8 cellular contexts compared by ENCODE assay signal in the genomic region with DNA sequence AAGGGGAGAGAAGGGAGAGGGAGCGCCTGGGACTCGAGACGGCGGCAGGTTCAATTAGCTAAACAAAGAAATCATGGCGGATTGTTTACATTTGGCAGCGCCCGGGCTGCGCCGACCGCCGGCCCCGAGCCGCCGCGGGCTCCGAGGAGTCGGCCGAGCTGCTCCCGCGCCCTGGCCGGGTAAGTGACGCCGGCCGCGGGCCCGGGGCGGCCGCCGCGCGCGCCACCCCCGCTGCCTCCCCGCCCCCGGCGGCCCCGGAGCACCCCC.
DNase-seq lines count a peak whose midpoint lies in the region; ATAC-seq and TF ChIP-seq lines count a peak whose summit lies in the region.

No MANE protein-coding gene starts in this region.

- no peaks in the 10 kb centered on the region for H3K9me3 ChIP-seq in esophagus muscularis mucosa

- no peaks in the 10 kb centered on the region for H3K36me3 ChIP-seq in esophagus muscularis mucosa

- intact Hi-C loops in esophagus muscularis mucosa (cut with DNase I) = no loop called here

- TF ChIP-seq EP300 in esophagus muscularis mucosa (IDR thresholded peaks at IDR 0.05) = no peak

- peaks cover 0 to 38% (median 6%) of the 10 kb centered on the region in 4 donors for H3K27me3 ChIP-seq in esophagus muscularis mucosa

- H3K4me3 ChIP-seq in esophagus muscularis mucosa = peak overlapping the region; percentile 37 to 47 (median 43)
- H3K4me3 ChIP-seq in retinal pigment epithelial cell (ENCODE audit: low read length) = peak overlapping the region; percentile 85

- TF ChIP-seq POLR2A in esophagus muscularis mucosa (IDR thresholded peaks at IDR 0.05; ENCODE audit: low read depth) = no peak

- H3K4me1 ChIP-seq in esophagus muscularis mucosa = peaks cover 9 to 18% (median 16%) of the 10 kb centered on the region in 4 donors

- ATAC-seq in HG02798 (IDR thresholded peaks at IDR 0.05; ENCODE audit: poor library complexity, unreplicated experiment) (peak; percentile 39), HG02840 (IDR thresholded peaks at IDR 0.05; ENCODE audit: low FRiP score, unreplicated experiment) (no peak)

- in situ Hi-C loops in G401 (cut with HindIII; ENCODE audit: low sequenced_read_pairs) = no loop called here

- TF ChIP-seq CTCF in esophagus muscularis mucosa (IDR thresholded peaks at IDR 0.05) (no peak), retinal pigment epithelial cell (conservative IDR thresholded peaks at IDR 0.05; ENCODE audit: low read depth, low read length) (no peak)

- no peak overlapping the region for H3K27ac ChIP-seq in esophagus muscularis mucosa (replicated peaks in 1 of 4)

- 0% methylated on average over 12 of the region's 37 CpGs for WGBS in esophagus muscularis mucosa

- DNase-seq in ELF-1 (ENCODE audit: low read depth, low spot score) (peak; percentile 70), OCI-M1 (lab: John Stamatoyannopoulos, UW) (peak; percentile 31), esophagus muscularis mucosa (ENCODE audit: extremely low spot score) (no peak), retinal pigment epithelial cell (ENCODE audit: low read depth) (no peak), G401 (ENCODE audit: low spot score) (no peak), DMS153 treated with DMSO at 0.1 percent for 48 hours (lab: John Stamatoyannopoulos, UW; ENCODE audit: unreplicated experiment) (no peak)

Comparison
In these comparisons a context has a peak if more than half of its experiments do, and no peak if none do; other contexts are left out.
1. DNase-seq: peak in ELF-1 (single experiment) and OCI-M1 (single experiment); none in esophagus muscularis mucosa (single experiment), retinal pigment epithelial cell (single experiment), G401 (single experiment) and DMS153 treated with DMSO at 0.1 percent for 48 hours (single experiment).